Comparison of ENCODE assay signal across 8 cellular contexts in the genomic region with DNA sequence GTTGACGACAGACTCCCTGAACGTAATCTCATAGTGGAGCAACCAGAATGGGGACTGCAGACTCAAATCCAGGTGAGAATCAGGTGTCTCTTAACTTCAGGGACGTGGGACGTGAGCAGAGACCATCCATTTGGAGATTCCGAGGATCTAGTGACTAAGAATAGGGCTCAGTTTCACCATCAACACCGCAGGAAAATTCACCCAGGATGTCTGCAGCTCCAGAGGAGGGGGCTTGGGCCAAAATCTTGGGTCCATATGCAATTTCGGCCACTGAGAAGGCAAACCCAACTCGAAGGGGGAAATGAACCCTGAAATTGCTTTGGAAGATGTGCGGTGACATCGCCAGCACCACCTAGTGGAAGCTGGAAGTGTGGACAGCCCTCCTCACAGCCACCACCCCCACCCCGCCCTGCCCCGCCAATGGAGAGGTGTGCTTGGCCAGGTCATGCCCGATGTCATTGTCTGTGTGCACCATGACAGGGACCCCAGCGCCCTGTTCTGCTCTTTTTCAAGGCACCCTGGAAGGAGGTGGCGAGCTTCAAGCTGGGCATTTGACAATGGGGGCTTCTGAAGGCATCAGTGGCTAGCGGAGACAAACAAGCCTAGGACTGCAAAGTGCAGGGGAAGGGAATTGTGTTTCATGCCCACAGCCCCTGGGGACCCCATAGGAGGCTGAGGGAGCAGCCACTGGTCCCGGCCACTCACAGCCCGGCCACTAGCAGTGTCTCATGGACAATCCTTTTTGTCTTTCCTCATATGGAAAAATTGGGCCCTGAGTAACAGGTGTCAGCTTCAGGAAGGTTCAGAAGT. TPM values are rescaled to one million over a fixed set of nuclear protein-coding genes. Genes with fewer than 3 reads are reported as not detected.
DNase-seq lines count a peak whose midpoint lies in the region; ATAC-seq lines count a peak whose summit lies in the region.

No MANE protein-coding gene starts in this region.

- no peaks in the 10 kb centered on the region for H3K9me3 Mint-ChIP-seq in activated CD8-positive, alpha-beta memory T cell treated with anti-CD3 and anti-CD28 coated beads, Interleukin-2, amount 10 ng/mL, durations not matched to agents 7 days and 5 days (ENCODE audit: low read depth)
- H3K9me3 Mint-ChIP-seq in naive B cell, result peaks cover 0 to 2% (median 0%) of the 10 kb centered on the region in 7 donors

- CTCF ChIA-PET in activated CD8-positive, alpha-beta memory T cell treated with anti-CD3 and anti-CD28 coated beads, Interleukin-2, amount 10 ng/mL, durations not matched to agents 7 days and 5 days (lab: Charles Lee), result interaction anchor here (0.7 to 5.4 kb wide), 26 partner anchors 9 to 230 kb away, joined by 3 to 39 read pairs (median 5); partner anchors contain the start of genes APOL1, APOL2, APOL4 and FOXRED2

- no peaks in the 10 kb centered on the region for H3K27me3 Mint-ChIP-seq in activated CD8-positive, alpha-beta memory T cell treated with anti-CD3 and anti-CD28 coated beads, Interleukin-2, amount 10 ng/mL, durations not matched to agents 7 days and 5 days
- H3K27me3 Mint-ChIP-seq in naive B cell, result no peaks in the 10 kb centered on the region

- H3K36me3 Mint-ChIP-seq in activated CD8-positive, alpha-beta memory T cell treated with anti-CD3 and anti-CD28 coated beads, Interleukin-2, amount 10 ng/mL, durations not matched to agents 7 days and 5 days, result peaks cover 20% of the 10 kb centered on the region
- H3K36me3 Mint-ChIP-seq in naive B cell, result peaks cover 7 to 11% of the 10 kb centered on the region in 2 donors

- peak; percentile 79 for ATAC-seq in activated CD8-positive, alpha-beta memory T cell treated with anti-CD3 and anti-CD28 coated beads, Interleukin-2, amount 10 ng/mL, durations not matched to agents 7 days and 5 days
- ATAC-seq in naive B cell (ENCODE audit: low read depth in 2 of 2) (peak; percentile 88), GM18519 (IDR thresholded peaks at IDR 0.05; ENCODE audit: low FRiP score, unreplicated experiment) (no peak)

- DNase-seq in SHP77 (lab: John Stamatoyannopoulos, UW), result peak; percentile 14 to 15
- DNase-seq in SHP77 treated with DMSO at 0.1 percent for 48 hours (lab: John Stamatoyannopoulos, UW), result no peak
- peak; percentile 43 for DNase-seq in NCI-H460 (ENCODE audit: extremely low read depth, low read depth)
- peak; percentile 84 for DNase-seq in activated CD8-positive, alpha-beta memory T cell treated with anti-CD3 and anti-CD28 coated beads, Interleukin-2, amount 10 ng/mL, durations not matched to agents 7 days and 5 days
- DNase-seq in epidermal melanocyte (ENCODE audit: insufficient read length, low spot score), result peak; percentile 61
- peak; percentile 57 for DNase-seq in naive B cell
- DNase-seq in stimulated activated naive CD4-positive, alpha-beta T cell treated with Interleukin-2 at 50 U/mL for 16 hours (lab: John Stamatoyannopoulos, UW), result peak; percentile 69

- peaks cover 35% of the 10 kb centered on the region for H3K4me1 Mint-ChIP-seq in activated CD8-positive, alpha-beta memory T cell treated with anti-CD3 and anti-CD28 coated beads, Interleukin-2, amount 10 ng/mL, durations not matched to agents 7 days and 5 days
- H3K4me1 Mint-ChIP-seq in naive B cell, result peaks cover 8 to 24% (median 17%) of the 10 kb centered on the region in 3 donors

- H3K4me3 Mint-ChIP-seq in activated CD8-positive, alpha-beta memory T cell treated with anti-CD3 and anti-CD28 coated beads, Interleukin-2, amount 10 ng/mL, durations not matched to agents 7 days and 5 days, result no peak overlapping the region
- H3K4me3 Mint-ChIP-seq in naive B cell, result peak overlapping the region in 3 of 8 donors; percentile 5 to 47 (median 20)

- H3K27ac Mint-ChIP-seq in activated CD8-positive, alpha-beta memory T cell treated with anti-CD3 and anti-CD28 coated beads, Interleukin-2, amount 10 ng/mL, durations not matched to agents 7 days and 5 days, result peak overlapping the region; percentile 69
- peak overlapping the region in 5 of 6 donors; percentile 34 to 87 (median 59) for H3K27ac Mint-ChIP-seq in naive B cell

RNA-seq across cellular contexts. Expression of gene APOL1, which starts 24.8 kb away (rescaled TPM):
- 1.9 and 2.6 TPM in 2 replicates for total RNA-seq in NCI-H460 (2014; rRNA removed; shearing (Covaris generic))
- 2.0 and 3.6 TPM in 2 replicates for polyA plus RNA-seq in NCI-H460 (2014; cell fraction: nucleus; rRNA removed)
- 10 to 100 TPM; 55.6 to 61.6 TPM for total RNA-seq in activated CD8-positive, alpha-beta memory T cell treated with anti-CD3 and anti-CD28 coated beads, Interleukin-2, amount 10 ng/mL, durations not matched to agents 7 days and 5 days
- polyA plus RNA-seq in naive B cell (ENCODE audit: low read depth in 6 of 6), result 1 to 10 TPM in 4 of 6 donors, under 1 TPM in 1, not detected in 1; 0.71 to 4.2 (median 2.6) TPM

RNA-seq across cellular contexts. Expression of gene APOL2, which starts 38.4 kb away (rescaled TPM):
- total RNA-seq in NCI-H460 (2014; rRNA removed; shearing (Covaris generic)), result 17.7 and 19.1 TPM in 2 replicates
- 17.5 and 18.4 TPM in 2 replicates for polyA plus RNA-seq in NCI-H460 (2014; cell fraction: nucleus; rRNA removed)
- 10 to 100 TPM; 82.6 to 86.4 TPM for total RNA-seq in activated CD8-positive, alpha-beta memory T cell treated with anti-CD3 and anti-CD28 coated beads, Interleukin-2, amount 10 ng/mL, durations not matched to agents 7 days and 5 days
- polyA plus RNA-seq in naive B cell (ENCODE audit: low read depth in 6 of 6), result 10 to 100 TPM in 1 of 6 donors, 1 to 10 TPM in 5; 5.9 to 11.8 (median 8.0) TPM

Comparison
In these comparisons a context has a peak if more than half of its experiments do, and no peak if none do; other contexts are left out.
1. RNA of gene APOL1, which starts 24.8 kb away (total RNA-seq): 55.6 to 61.6 TPM in activated CD8-positive, alpha-beta memory T cell treated with anti-CD3 and anti-CD28 coated beads, Interleukin-2, amount 10 ng/mL, durations not matched to agents 7 days and 5 days; 1.9 to 2.6 TPM in NCI-H460; every median in the first group is over 10 times any median in the second.